In genomic region chr11:20640401-20640800, GRCh38 we compare ENCODE assay signal across 30 cellular contexts. TPM values are rescaled to one million over a fixed set of nuclear protein-coding genes. Genes with fewer than 3 reads are reported as not detected.
"Had no signal": no experiment of that assay in that cellular context is flagged by ENCODE, and none has a peak within 500 bp of the region (broad histone marks: within the 10 kb centered on the region; RNA-seq: fewer than 3 reads in every experiment).

No MANE protein-coding gene starts in this region.

- H3K4me3 Mint-ChIP-seq: stimulated activated effector memory CD8-positive, alpha-beta T cell treated with anti-CD3 and anti-CD28 coated beads, Interleukin-12 subunit alpha, Interleukin-12 subunit beta, amount 100 ng/mL, for 72 hours; stimulated activated memory B cell treated with anti-CD40 and anti-IgM and Interleukin-4, amounts not matched to agents 10 μg/mL and 1 μg/mL and 100 μg/mL, for 72 hours; stimulated activated naive B cell treated with anti-CD40 and anti-IgM and Interleukin-4, amounts not matched to agents 10 μg/mL and 1 μg/mL and 100 μg/mL, for 72 hours; stimulated activated naive CD8-positive, alpha-beta T cell treated with anti-CD3 and anti-CD28 coated beads, Interleukin-15, amount 100 ng/mL, for 72 hours; stimulated activated naive CD8-positive, alpha-beta T cell treated with anti-CD3 and anti-CD28 coated beads, Interleukin-15, Interleukin-2, amounts not matched to agents 100 ng/mL and 50 ng/mL, for 24 hours; type B pancreatic cell had no signal

- H3K9me3 Mint-ChIP-seq: stimulated activated effector memory CD8-positive, alpha-beta T cell treated with anti-CD3 and anti-CD28 coated beads, Interleukin-12 subunit alpha, Interleukin-12 subunit beta, amount 100 ng/mL, for 72 hours; stimulated activated memory B cell treated with anti-CD40 and anti-IgM and Interleukin-4, amounts not matched to agents 10 μg/mL and 1 μg/mL and 100 μg/mL, for 72 hours; stimulated activated naive CD8-positive, alpha-beta T cell treated with anti-CD3 and anti-CD28 coated beads, Interleukin-15, amount 100 ng/mL, for 72 hours; stimulated activated naive CD8-positive, alpha-beta T cell treated with anti-CD3 and anti-CD28 coated beads, Interleukin-15, Interleukin-2, amounts not matched to agents 100 ng/mL and 50 ng/mL, for 24 hours; type B pancreatic cell had no signal

- H3K27ac Mint-ChIP-seq: stimulated activated effector memory CD8-positive, alpha-beta T cell treated with anti-CD3 and anti-CD28 coated beads, Interleukin-12 subunit alpha, Interleukin-12 subunit beta, amount 100 ng/mL, for 72 hours; stimulated activated memory B cell treated with anti-CD40 and anti-IgM and Interleukin-4, amounts not matched to agents 10 μg/mL and 1 μg/mL and 100 μg/mL, for 72 hours; stimulated activated naive B cell treated with anti-CD40 and anti-IgM and Interleukin-4, amounts not matched to agents 10 μg/mL and 1 μg/mL and 100 μg/mL, for 72 hours; stimulated activated naive CD8-positive, alpha-beta T cell treated with anti-CD3 and anti-CD28 coated beads, Interleukin-15, Interleukin-2, amounts not matched to agents 100 ng/mL and 50 ng/mL, for 24 hours; type B pancreatic cell had no signal

- DNase-seq: stimulated activated CD4-positive, alpha-beta T cell treated with anti-CD3 and anti-CD28 coated beads, Interleukin-2, amount 100 ng/mL, for 48 hours; stimulated activated CD4-positive, alpha-beta T cell treated with anti-CD3 and anti-CD28 coated beads, Interleukin-4, amount 100 ng/mL, for 1 hour; stimulated activated CD4-positive, alpha-beta T cell treated with anti-CD3 and anti-CD28 coated beads, Interleukin-4, amount 100 ng/mL, for 24 hours; stimulated activated CD4-positive, alpha-beta T cell treated with anti-CD3 and anti-CD28 coated beads, Interleukin-4, amount 100 ng/mL, for 4 hours; stimulated activated CD8-positive, alpha-beta memory T cell treated with anti-CD3 and anti-CD28 coated beads, Interleukin-4, amount 100 ng/mL, for 48 hours; stimulated activated naive B cell treated with anti-CD40 and anti-IgM and Interleukin-4, amounts not matched to agents 10 μg/mL and 1 μg/mL and 100 μg/mL, for 72 hours; stimulated activated naive CD4-positive, alpha-beta T cell; stimulated activated naive CD4-positive, alpha-beta T cell treated with Interleukin-2 at 50 U/mL for 16 hours; stimulated activated naive CD8-positive, alpha-beta T cell treated with anti-CD3 and anti-CD28 coated beads, Interleukin-15, amount 100 ng/mL, for 72 hours; stimulated activated naive CD8-positive, alpha-beta T cell treated with anti-CD3 and anti-CD28 coated beads, Interleukin-15, Interleukin-2, amounts not matched to agents 100 U/mL and 50 U/mL, for 24 hours; stomach; testis; thyroid gland; tibial artery; transverse colon; trophoblast cell; upper lobe of left lung; upper lobe of right lung; uterus had no signal

- H3K4me1 Mint-ChIP-seq: stimulated activated effector memory CD8-positive, alpha-beta T cell treated with anti-CD3 and anti-CD28 coated beads, Interleukin-12 subunit alpha, Interleukin-12 subunit beta, amount 100 ng/mL, for 72 hours; stimulated activated memory B cell treated with anti-CD40 and anti-IgM and Interleukin-4, amounts not matched to agents 10 μg/mL and 1 μg/mL and 100 μg/mL, for 72 hours; stimulated activated naive B cell treated with anti-CD40 and anti-IgM and Interleukin-4, amounts not matched to agents 10 μg/mL and 1 μg/mL and 100 μg/mL, for 72 hours; stimulated activated naive CD8-positive, alpha-beta T cell treated with anti-CD3 and anti-CD28 coated beads, Interleukin-15, amount 100 ng/mL, for 72 hours had no signal

- H3K27me3 Mint-ChIP-seq: stimulated activated memory B cell treated with anti-CD40 and anti-IgM and Interleukin-4, amounts not matched to agents 10 μg/mL and 1 μg/mL and 100 μg/mL, for 72 hours had no signal

- H3K4me3 ChIP-seq: stomach, suprapubic skin, testis, thoracic aorta, thyroid gland, tibial artery, tibial nerve, transverse colon, upper lobe of left lung, upper lobe of right lung, uterus, vagina had no signal

- H3K36me3 ChIP-seq: stomach, suprapubic skin, thoracic aorta, thyroid gland, tibial artery, tibial nerve, transverse colon, upper lobe of left lung, upper lobe of right lung, uterus, vagina had no signal

- H3K9me3 ChIP-seq: stomach, suprapubic skin, testis, thoracic aorta, thyroid gland, tibial artery, tibial nerve, transverse colon, upper lobe of left lung, upper lobe of right lung, uterus, vagina had no signal

- H3K27ac ChIP-seq: stomach, suprapubic skin, testis, thoracic aorta, thyroid gland, tibial artery, tibial nerve, transverse colon, upper lobe of left lung, upper lobe of right lung, uterus, vagina had no signal

- ATAC-seq: stimulated activated effector memory CD8-positive, alpha-beta T cell treated with anti-CD3 and anti-CD28 coated beads, Interleukin-12 subunit alpha, Interleukin-12 subunit beta, amount 100 ng/mL, for 72 hours; stimulated activated memory B cell treated with anti-CD40 and anti-IgM and Interleukin-4, amounts not matched to agents 10 μg/mL and 1 μg/mL and 100 μg/mL, for 72 hours; stimulated activated naive B cell treated with anti-CD40 and anti-IgM and Interleukin-4, amounts not matched to agents 10 μg/mL and 1 μg/mL and 100 μg/mL, for 72 hours; stimulated activated naive CD8-positive, alpha-beta T cell treated with anti-CD3 and anti-CD28 coated beads, Interleukin-15, amount 100 ng/mL, for 72 hours; stimulated activated naive CD8-positive, alpha-beta T cell treated with anti-CD3 and anti-CD28 coated beads, Interleukin-15, Interleukin-2, amounts not matched to agents 100 U/mL and 50 U/mL, for 24 hours; upper lobe of right lung had no signal

- H3K4me1 ChIP-seq: stomach, suprapubic skin, testis, thyroid gland, tibial artery, tibial nerve, transverse colon, upper lobe of left lung, upper lobe of right lung, uterus, vagina had no signal

- H3K27me3 ChIP-seq: suprapubic skin, testis, thyroid gland, tibial nerve, upper lobe of left lung, upper lobe of right lung, uterus, vagina had no signal

- H3K36me3 Mint-ChIP-seq: stimulated activated effector memory CD8-positive, alpha-beta T cell treated with anti-CD3 and anti-CD28 coated beads, Interleukin-12 subunit alpha, Interleukin-12 subunit beta, amount 100 ng/mL, for 72 hours; stimulated activated memory B cell treated with anti-CD40 and anti-IgM and Interleukin-4, amounts not matched to agents 10 μg/mL and 1 μg/mL and 100 μg/mL, for 72 hours; stimulated activated naive B cell treated with anti-CD40 and anti-IgM and Interleukin-4, amounts not matched to agents 10 μg/mL and 1 μg/mL and 100 μg/mL, for 72 hours; type B pancreatic cell had no signal

RNA-seq across cellular contexts. Expression of gene NELL1, which starts 29.0 kb away (rescaled TPM):
- total RNA-seq: subcutaneous adipose tissue, thyroid gland, tibial nerve, upper lobe of right lung, ureter had no signal

RNA-seq across cellular contexts. Expression of gene SLC6A5, which starts 41.0 kb away (rescaled TPM):
- total RNA-seq: stomach, subcutaneous adipose tissue, suprapubic skin, thoracic aorta, thyroid gland, tibial nerve, transverse colon, upper lobe of left lung, upper lobe of right lung, ureter, urinary bladder, uterus, vagina had no signal
